In genomic region chrX:69741706-69742105, GRCh38 we compare ENCODE assay signal across 7 cellular contexts.
"Had no signal": no experiment of that assay in that cellular context is flagged by ENCODE, and none has a peak within 500 bp of the region (broad histone marks: within the 10 kb centered on the region; RNA-seq: fewer than 3 reads in every experiment).

No MANE protein-coding gene starts in this region.

- DNase-seq: H9, HCEC 1CT, KBM-7 had no signal

- H3K4me2 ChIP-seq: GM23338 had no signal

- ATAC-seq: GM23338 had no signal

- FAIRE-seq: H1, H54, HTR-8/SVneo had no signal

- H2AFZ ChIP-seq: GM23338 had no signal

- H3K4me3 ChIP-seq: GM23338 had no signal
